Comparison of ENCODE assay signal across 1 cellular context in genomic region chr10:21733710-21734109, GRCh38.
TF ChIP-seq lines count a peak whose summit lies in the region.

No MANE protein-coding gene starts in this region.

TF ChIP-seq in HEK293, 187 proteins besides CTCF, POLR2A, EP300 and RAD21 (continued from another document):
- TF ChIP-seq, protein P1, sequence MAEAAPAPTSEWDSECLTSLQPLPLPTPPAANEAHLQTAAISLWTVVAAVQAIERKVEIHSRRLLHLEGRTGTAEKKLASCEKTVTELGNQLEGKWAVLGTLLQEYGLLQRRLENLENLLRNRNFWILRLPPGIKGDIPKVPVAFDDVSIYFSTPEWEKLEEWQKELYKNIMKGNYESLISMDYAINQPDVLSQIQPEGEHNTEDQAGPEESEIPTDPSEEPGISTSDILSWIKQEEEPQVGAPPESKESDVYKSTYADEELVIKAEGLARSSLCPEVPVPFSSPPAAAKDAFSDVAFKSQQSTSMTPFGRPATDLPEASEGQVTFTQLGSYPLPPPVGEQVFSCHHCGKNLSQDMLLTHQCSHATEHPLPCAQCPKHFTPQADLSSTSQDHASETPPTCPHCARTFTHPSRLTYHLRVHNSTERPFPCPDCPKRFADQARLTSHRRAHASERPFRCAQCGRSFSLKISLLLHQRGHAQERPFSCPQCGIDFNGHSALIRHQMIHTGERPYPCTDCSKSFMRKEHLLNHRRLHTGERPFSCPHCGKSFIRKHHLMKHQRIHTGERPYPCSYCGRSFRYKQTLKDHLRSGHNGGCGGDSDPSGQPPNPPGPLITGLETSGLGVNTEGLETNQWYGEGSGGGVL (tag by site-specific recombination; IDR thresholded peaks at IDR 0.05), result no peak
- TF ChIP-seq ZIC2 (tag by site-specific recombination; IDR thresholded peaks at IDR 0.05) (peak; percentile 80), HOXC10 (CRISPR knock-in tag; IDR thresholded peaks at IDR 0.05) (no peak), MYNN (tag by site-specific recombination; IDR thresholded peaks at IDR 0.05; ENCODE audit: borderline replicate concordance) (no peak), ZNF23 (tag by site-specific recombination; IDR thresholded peaks at IDR 0.05; ENCODE audit: borderline replicate concordance) (no peak), REST (tag by site-specific recombination; IDR thresholded peaks at IDR 0.05) (no peak), ZNF621 (tag by site-specific recombination; IDR thresholded peaks at IDR 0.05) (no peak), ZNF670 (tag by site-specific recombination; IDR thresholded peaks at IDR 0.05; ENCODE audit: low read depth) (no peak), SP2 (tag by site-specific recombination; IDR thresholded peaks at IDR 0.05) (no peak), ZNF112 (tag by site-specific recombination; IDR thresholded peaks at IDR 0.05) (no peak), ZNF629 (tag by site-specific recombination; IDR thresholded peaks at IDR 0.05) (no peak), ZNF324 (tag by site-specific recombination; IDR thresholded peaks at IDR 0.05) (no peak), ZFHX2 (tag by site-specific recombination; conservative IDR thresholded peaks at IDR 0.05) (peak; percentile 62), GLIS1 (tag by site-specific recombination; IDR thresholded peaks at IDR 0.05) (no peak)
- TF ChIP-seq, protein P2, sequence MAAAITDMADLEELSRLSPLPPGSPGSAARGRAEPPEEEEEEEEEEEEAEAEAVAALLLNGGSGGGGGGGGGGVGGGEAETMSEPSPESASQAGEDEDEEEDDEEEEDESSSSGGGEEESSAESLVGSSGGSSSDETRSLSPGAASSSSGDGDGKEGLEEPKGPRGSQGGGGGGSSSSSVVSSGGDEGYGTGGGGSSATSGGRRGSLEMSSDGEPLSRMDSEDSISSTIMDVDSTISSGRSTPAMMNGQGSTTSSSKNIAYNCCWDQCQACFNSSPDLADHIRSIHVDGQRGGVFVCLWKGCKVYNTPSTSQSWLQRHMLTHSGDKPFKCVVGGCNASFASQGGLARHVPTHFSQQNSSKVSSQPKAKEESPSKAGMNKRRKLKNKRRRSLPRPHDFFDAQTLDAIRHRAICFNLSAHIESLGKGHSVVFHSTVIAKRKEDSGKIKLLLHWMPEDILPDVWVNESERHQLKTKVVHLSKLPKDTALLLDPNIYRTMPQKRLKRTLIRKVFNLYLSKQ (tag by site-specific recombination; IDR thresholded peaks at IDR 0.05; ENCODE audit: borderline replicate concordance), result no peak
